30 cellular contexts compared by ENCODE assay signal in genomic region chr3:61866961-61867461, GRCh38.
"Had no signal": no experiment of that assay in that cellular context is flagged by ENCODE, and none has a peak within 500 bp of the region (broad histone marks: within the 10 kb centered on the region; RNA-seq: fewer than 3 reads in every experiment).

No MANE protein-coding gene starts in this region.

- H3K4me3 ChIP-seq: adrenal gland, body of pancreas, colonic mucosa had no signal

- H3K27ac ChIP-seq: adrenal gland, body of pancreas, colonic mucosa had no signal

- H3K27me3 Mint-ChIP-seq: activated CD4-positive, alpha-beta memory T cell treated with anti-CD3 and anti-CD28 coated beads for 36 hours; activated CD4-positive, alpha-beta T cell treated with anti-CD3 and anti-CD28 coated beads, Interleukin-2, amount 10 ng/mL, durations not matched to agents 24 days and 14 days; activated CD8-positive, alpha-beta memory T cell treated with anti-CD3 and anti-CD28 coated beads, Interleukin-2, amount 10 ng/mL, durations not matched to agents 7 days and 5 days had no signal

- H3K36me3 ChIP-seq: adrenal gland, colonic mucosa had no signal

- DNase-seq: activated CD4-positive, alpha-beta memory T cell treated with anti-CD3 and anti-CD28 coated beads for 36 hours; activated CD4-positive, alpha-beta T cell treated with anti-CD3 and anti-CD28 coated beads for 36 hours; activated CD4-positive, alpha-beta T cell treated with anti-CD3 and anti-CD28 coated beads, Interleukin-2, amount 10 ng/mL, durations not matched to agents 24 days and 14 days; activated CD4-positive, CD25-positive, alpha-beta regulatory T cell; activated CD4-positive, CD25-positive, alpha-beta regulatory T cell treated with anti-CD3 and anti-CD28 coated beads, Interleukin-2, amount 50 U/mL, for 72 hours; activated CD8-positive, alpha-beta memory T cell treated with anti-CD3 and anti-CD28 coated beads, Interleukin-2, amount 10 ng/mL, durations not matched to agents 7 days and 5 days; activated CD8-positive, alpha-beta memory T cell treated with anti-CD3 and anti-CD28 coated beads, Interleukin-2, amount 50 U/mL, for 4 hours; activated CD8-positive, alpha-beta T cell treated with anti-CD3 and anti-CD28 coated beads, Interleukin-2, amount 10 ng/mL, durations not matched to agents 7 days and 5 days; activated effector memory CD4-positive, alpha-beta T cell treated with anti-CD3 and anti-CD28 coated beads, Interleukin-2, amount 50 U/mL, for 16 hours; activated naive CD4-positive, alpha-beta T cell treated with anti-CD3 and anti-CD28 coated beads for 36 hours; activated naive CD8-positive, alpha-beta T cell treated with anti-CD3 and anti-CD28 coated beads for 36 hours; activated naive CD8-positive, alpha-beta T cell treated with anti-CD3 and anti-CD28 coated beads, Interleukin-2, amount 50 U/mL, for 24 hours; activated T-cell treated with anti-CD3 and anti-CD28 coated beads, Interleukin-2, amount 50 U/mL, for 1 hour; activated T-cell treated with anti-CD3 and anti-CD28 coated beads, Interleukin-2, amount 50 U/mL, for 48 hours; adrenal gland; amygdala; aorta; body of pancreas; colonic mucosa; effector CD8-positive, alpha-beta T cell; endodermal cell; foreskin fibroblast; head of caudate nucleus; hippocampal formation; T-helper 2 cell had no signal

- H3K9me3 Mint-ChIP-seq: activated CD4-positive, alpha-beta memory T cell treated with anti-CD3 and anti-CD28 coated beads for 36 hours; activated CD4-positive, alpha-beta T cell treated with anti-CD3 and anti-CD28 coated beads, Interleukin-2, amount 10 ng/mL, durations not matched to agents 24 days and 14 days; activated naive CD4-positive, alpha-beta T cell treated with anti-CD3 and anti-CD28 coated beads for 36 hours; activated naive CD8-positive, alpha-beta T cell treated with anti-CD3 and anti-CD28 coated beads for 36 hours; activated naive CD8-positive, alpha-beta T cell treated with anti-CD3 and anti-CD28 coated beads, Interleukin-2, amount 50 U/mL, for 24 hours; activated T-helper 1 cell treated with anti-CD3 and anti-CD28 coated beads, Interleukin-12 subunit alpha, Interleukin-12 subunit beta, Interleukin-2, Interleukin-4 antibody, amounts not matched to agents 30 ng/mL and 10 ng/mL and 1 ng/mL, durations not matched to agents 14 hours and 24 hours and 36 hours; activated T-helper 2 cell treated with anti-CD3 and anti-CD28 coated beads, Interferon-gamma antibody, Interleukin-2, Interleukin-4, amounts not matched to agents 10 μg/mL and 5 μg/mL and 100 μg/mL, durations not matched to agents 14 hours and 24 hours and 36 hours; endodermal cell had no signal

- H3K27ac Mint-ChIP-seq: activated CD4-positive, alpha-beta memory T cell treated with anti-CD3 and anti-CD28 coated beads for 36 hours; activated CD4-positive, alpha-beta T cell treated with anti-CD3 and anti-CD28 coated beads for 36 hours; activated CD4-positive, alpha-beta T cell treated with anti-CD3 and anti-CD28 coated beads, Interleukin-2, amount 10 ng/mL, durations not matched to agents 24 days and 14 days; activated CD8-positive, alpha-beta memory T cell treated with anti-CD3 and anti-CD28 coated beads, Interleukin-2, amount 10 ng/mL, durations not matched to agents 7 days and 5 days; activated CD8-positive, alpha-beta T cell treated with anti-CD3 and anti-CD28 coated beads, Interleukin-2, amount 10 ng/mL, durations not matched to agents 7 days and 5 days; activated naive CD4-positive, alpha-beta T cell treated with anti-CD3 and anti-CD28 coated beads for 36 hours; activated naive CD4-positive, alpha-beta T cell treated with anti-CD3 and anti-CD28 coated beads, Interleukin-2, amount 50 U/mL, for 24 hours; activated naive CD8-positive, alpha-beta T cell treated with anti-CD3 and anti-CD28 coated beads for 36 hours; activated naive CD8-positive, alpha-beta T cell treated with anti-CD3 and anti-CD28 coated beads, Interleukin-2, amount 50 U/mL, for 24 hours; activated T-helper 1 cell treated with anti-CD3 and anti-CD28 coated beads, Interleukin-12 subunit alpha, Interleukin-12 subunit beta, Interleukin-2, Interleukin-4 antibody, amounts not matched to agents 30 ng/mL and 10 ng/mL and 1 ng/mL, durations not matched to agents 14 hours and 24 hours and 36 hours; activated T-helper 2 cell treated with anti-CD3 and anti-CD28 coated beads, Interferon-gamma antibody, Interleukin-2, Interleukin-4, amounts not matched to agents 10 μg/mL and 5 μg/mL and 100 μg/mL, durations not matched to agents 14 hours and 24 hours and 36 hours; endodermal cell had no signal

- H3K4me1 Mint-ChIP-seq: activated CD4-positive, alpha-beta T cell treated with anti-CD3 and anti-CD28 coated beads for 36 hours; activated CD4-positive, alpha-beta T cell treated with anti-CD3 and anti-CD28 coated beads, Interleukin-2, amount 10 ng/mL, durations not matched to agents 24 days and 14 days; activated CD8-positive, alpha-beta memory T cell treated with anti-CD3 and anti-CD28 coated beads, Interleukin-2, amount 10 ng/mL, durations not matched to agents 7 days and 5 days; activated naive CD4-positive, alpha-beta T cell treated with anti-CD3 and anti-CD28 coated beads, Interleukin-2, amount 50 U/mL, for 24 hours; activated naive CD8-positive, alpha-beta T cell treated with anti-CD3 and anti-CD28 coated beads for 36 hours; activated naive CD8-positive, alpha-beta T cell treated with anti-CD3 and anti-CD28 coated beads, Interleukin-2, amount 50 U/mL, for 24 hours had no signal

- H3K4me1 ChIP-seq: body of pancreas, colonic mucosa had no signal

- H3K36me3 Mint-ChIP-seq: activated CD4-positive, alpha-beta memory T cell treated with anti-CD3 and anti-CD28 coated beads for 36 hours; activated CD8-positive, alpha-beta memory T cell treated with anti-CD3 and anti-CD28 coated beads, Interleukin-2, amount 10 ng/mL, durations not matched to agents 7 days and 5 days; activated naive CD4-positive, alpha-beta T cell treated with anti-CD3 and anti-CD28 coated beads, Interleukin-2, amount 50 U/mL, for 24 hours; activated naive CD8-positive, alpha-beta T cell treated with anti-CD3 and anti-CD28 coated beads for 36 hours had no signal

- H3K4me3 Mint-ChIP-seq: activated CD4-positive, alpha-beta memory T cell treated with anti-CD3 and anti-CD28 coated beads for 36 hours; activated CD4-positive, alpha-beta T cell treated with anti-CD3 and anti-CD28 coated beads for 36 hours; activated CD4-positive, alpha-beta T cell treated with anti-CD3 and anti-CD28 coated beads, Interleukin-2, amount 10 ng/mL, durations not matched to agents 24 days and 14 days; activated CD8-positive, alpha-beta memory T cell treated with anti-CD3 and anti-CD28 coated beads, Interleukin-2, amount 10 ng/mL, durations not matched to agents 7 days and 5 days; activated CD8-positive, alpha-beta T cell treated with anti-CD3 and anti-CD28 coated beads, Interleukin-2, amount 10 ng/mL, durations not matched to agents 7 days and 5 days; activated naive CD4-positive, alpha-beta T cell treated with anti-CD3 and anti-CD28 coated beads for 36 hours; activated naive CD4-positive, alpha-beta T cell treated with anti-CD3 and anti-CD28 coated beads, Interleukin-2, amount 50 U/mL, for 24 hours; activated naive CD8-positive, alpha-beta T cell treated with anti-CD3 and anti-CD28 coated beads for 36 hours; activated naive CD8-positive, alpha-beta T cell treated with anti-CD3 and anti-CD28 coated beads, Interleukin-2, amount 50 U/mL, for 24 hours; activated T-helper 1 cell treated with anti-CD3 and anti-CD28 coated beads, Interleukin-12 subunit alpha, Interleukin-12 subunit beta, Interleukin-2, Interleukin-4 antibody, amounts not matched to agents 30 ng/mL and 10 ng/mL and 1 ng/mL, durations not matched to agents 14 hours and 24 hours and 36 hours; endodermal cell had no signal

- ATAC-seq: activated CD4-positive, alpha-beta T cell treated with anti-CD3 and anti-CD28 coated beads for 36 hours; activated CD8-positive, alpha-beta memory T cell treated with anti-CD3 and anti-CD28 coated beads, Interleukin-2, amount 10 ng/mL, durations not matched to agents 7 days and 5 days; activated CD8-positive, alpha-beta T cell treated with anti-CD3 and anti-CD28 coated beads, Interleukin-2, amount 10 ng/mL, durations not matched to agents 7 days and 5 days; activated naive CD8-positive, alpha-beta T cell treated with anti-CD3 and anti-CD28 coated beads, Interleukin-2, amount 50 U/mL, for 24 hours; body of pancreas; esophagus mucosa had no signal

- FAIRE-seq: frontal cortex had no signal

- H3K9me3 ChIP-seq: adrenal gland, body of pancreas, colonic mucosa had no signal

- H3K27me3 ChIP-seq: adrenal gland, body of pancreas, colonic mucosa had no signal
